In genomic region chr1:67572594-67573221, GRCh38 we compare ENCODE assay signal across 11 cellular contexts.
A peak's percentile ranks its signal among the peaks of the same experiment; 100 is the strongest.
DNase-seq lines count a peak whose midpoint lies in the region; ATAC-seq, FAIRE-seq and TF ChIP-seq lines count a peak whose summit lies in the region.
"Had no signal": no experiment of that assay in that cellular context is flagged by ENCODE, and none has a peak within 500 bp of the region (broad histone marks: within the 10 kb centered on the region; RNA-seq: fewer than 3 reads in every experiment).

No MANE protein-coding gene starts in this region.

- H3K27me3 ChIP-seq in bronchial epithelial cell (ENCODE audit: control insufficient read depth, insufficient read depth, low read length), result no peaks in the 10 kb centered on the region
- no peaks in the 10 kb centered on the region for H3K27me3 ChIP-seq in CD4-positive, alpha-beta T cell (ENCODE audit: control insufficient read depth, insufficient read depth, low read length)
- H3K27me3 ChIP-seq: sigmoid colon had no signal

- no peak overlapping the region for H3K4me3 Mint-ChIP-seq in CD4-positive, alpha-beta T cell
- H3K4me3 Mint-ChIP-seq in activated CD4-positive, alpha-beta T cell treated with anti-CD3 and anti-CD28 coated beads, Interleukin-2, amount 10 ng/mL, durations not matched to agents 24 days and 14 days, result no peak overlapping the region
- no peak overlapping the region for H3K4me3 Mint-ChIP-seq in activated T-helper 1 cell treated with anti-CD3 and anti-CD28 coated beads, Interleukin-12 subunit alpha, Interleukin-12 subunit beta, Interleukin-2, Interleukin-4 antibody, amounts not matched to agents 30 ng/mL and 10 ng/mL and 1 ng/mL, durations not matched to agents 14 hours and 24 hours and 36 hours

- H3K27me3 Mint-ChIP-seq in CD4-positive, alpha-beta T cell, result no peaks in the 10 kb centered on the region
- H3K27me3 Mint-ChIP-seq in activated CD4-positive, alpha-beta T cell treated with anti-CD3 and anti-CD28 coated beads, Interleukin-2, amount 10 ng/mL, durations not matched to agents 24 days and 14 days, result peaks cover 3% of the 10 kb centered on the region
- H3K27me3 Mint-ChIP-seq in activated T-helper 1 cell treated with anti-CD3 and anti-CD28 coated beads, Interleukin-12 subunit alpha, Interleukin-12 subunit beta, Interleukin-2, Interleukin-4 antibody, amounts not matched to agents 30 ng/mL and 10 ng/mL and 1 ng/mL, durations not matched to agents 14 hours and 24 hours and 36 hours (ENCODE audit: insufficient read depth), result peaks cover 13% of the 10 kb centered on the region

- no peak overlapping the region for H3K4me3 ChIP-seq in A549
- H3K4me3 ChIP-seq in LNCaP clone FGC (ENCODE audit: low read depth, low read length), result no peak overlapping the region
- no peak overlapping the region for H3K4me3 ChIP-seq in bronchial epithelial cell (ENCODE audit: low read depth, low read length)
- H3K4me3 ChIP-seq: sigmoid colon had no signal

- POLR2A ChIA-PET in A549 (lab: Yijun Ruan, JAX), result interaction anchor here (7.2 kb wide), 1 partner anchor 112 kb away, joined by 93 read pairs; the partner anchor contains the start of gene GADD45A
- POLR2A ChIA-PET in CD4-positive, alpha-beta T cell (lab: Charles Lee), result no interaction called here

- intact Hi-C loops in CD4-positive, alpha-beta T cell (cut with DNase I, micrococcal nuclease), result no loop called here
- intact Hi-C loops in activated CD4-positive, alpha-beta T cell treated with anti-CD3 and anti-CD28 coated beads, Interleukin-2, amount 10 ng/mL, durations not matched to agents 24 days and 14 days (cut with micrococcal nuclease), result no loop called here
- intact Hi-C loops in activated T-helper 1 cell treated with anti-CD3 and anti-CD28 coated beads, Interleukin-12 subunit alpha, Interleukin-12 subunit beta, Interleukin-2, Interleukin-4 antibody, amounts not matched to agents 30 ng/mL and 10 ng/mL and 1 ng/mL, durations not matched to agents 14 hours and 24 hours and 36 hours (cut with micrococcal nuclease), result no loop called here

- no peaks in the 10 kb centered on the region for H3K36me3 Mint-ChIP-seq in CD4-positive, alpha-beta T cell (ENCODE audit: low read depth)
- H3K36me3 Mint-ChIP-seq in activated CD4-positive, alpha-beta T cell treated with anti-CD3 and anti-CD28 coated beads, Interleukin-2, amount 10 ng/mL, durations not matched to agents 24 days and 14 days (ENCODE audit: low read depth), result no peaks in the 10 kb centered on the region
- H3K36me3 Mint-ChIP-seq in activated T-helper 1 cell treated with anti-CD3 and anti-CD28 coated beads, Interleukin-12 subunit alpha, Interleukin-12 subunit beta, Interleukin-2, Interleukin-4 antibody, amounts not matched to agents 30 ng/mL and 10 ng/mL and 1 ng/mL, durations not matched to agents 14 hours and 24 hours and 36 hours (ENCODE audit: low read depth), result no peaks in the 10 kb centered on the region

- TF ChIP-seq EP300 in A549 (IDR thresholded peaks at IDR 0.05), result no peak

- TF ChIP-seq RAD21 in A549 (conservative IDR thresholded peaks at IDR 0.05 in 1 of 2, IDR thresholded peaks at IDR 0.05 in 1 of 2), result no peak

- peak overlapping the region; percentile 34 to 85; a peak in 4 of 6 replicates for H3K27ac ChIP-seq in A549
- H3K27ac ChIP-seq in CD4-positive, alpha-beta T cell (ENCODE audit: low read depth, low read length), result no peak overlapping the region

- H3K27ac Mint-ChIP-seq in CD4-positive, alpha-beta T cell, result no peak overlapping the region
- no peak overlapping the region for H3K27ac Mint-ChIP-seq in activated CD4-positive, alpha-beta T cell treated with anti-CD3 and anti-CD28 coated beads, Interleukin-2, amount 10 ng/mL, durations not matched to agents 24 days and 14 days
- no peak overlapping the region for H3K27ac Mint-ChIP-seq in activated T-helper 1 cell treated with anti-CD3 and anti-CD28 coated beads, Interleukin-12 subunit alpha, Interleukin-12 subunit beta, Interleukin-2, Interleukin-4 antibody, amounts not matched to agents 30 ng/mL and 10 ng/mL and 1 ng/mL, durations not matched to agents 14 hours and 24 hours and 36 hours

- no peak for DNase-seq in A549 (ENCODE audit: low read depth in 1 of 2, low spot score in 1 of 2)
- DNase-seq in LNCaP clone FGC (ENCODE audit: low read depth), result peak; percentile 90
- DNase-seq in bronchial epithelial cell (ENCODE audit: low read depth), result peak; percentile 95
- DNase-seq in mucosa of gallbladder (ENCODE audit: low spot score), result peak; percentile 67
- no peak for DNase-seq in CD4-positive, alpha-beta T cell
- DNase-seq in activated CD4-positive, alpha-beta T cell treated with anti-CD3 and anti-CD28 coated beads, Interleukin-2, amount 10 ng/mL, durations not matched to agents 24 days and 14 days, result no peak
- DNase-seq in islet precursor cell, result no peak
- DNase-seq in activated T-helper 1 cell treated with anti-CD3 and anti-CD28 coated beads, Interleukin-12 subunit alpha, Interleukin-12 subunit beta, Interleukin-2, Interleukin-4 antibody, amounts not matched to agents 30 ng/mL and 10 ng/mL and 1 ng/mL, durations not matched to agents 14 hours and 24 hours and 36 hours (ENCODE audit: low spot score), result no peak
- DNase-seq: NCI-H2227 treated with DMSO at 0.1 percent for 48 hours, sigmoid colon, T-helper 1 cell had no signal

- FAIRE-seq in A549 (lab: Jason Lieb, UNC), result no peak
- FAIRE-seq in bronchial epithelial cell (lab: Jason Lieb, UNC), result no peak

- no peak for TF ChIP-seq POLR2A in A549 (IDR thresholded peaks at IDR 0.05; ENCODE audit: low read length)

- H3K4me2 ChIP-seq in A549, result peak overlapping the region; percentile 7; the same call in 1 of the 3 replicates

- no peaks in the 10 kb centered on the region for H3K4me1 Mint-ChIP-seq in CD4-positive, alpha-beta T cell (ENCODE audit: low read depth)
- no peaks in the 10 kb centered on the region for H3K4me1 Mint-ChIP-seq in activated CD4-positive, alpha-beta T cell treated with anti-CD3 and anti-CD28 coated beads, Interleukin-2, amount 10 ng/mL, durations not matched to agents 24 days and 14 days
- no peaks in the 10 kb centered on the region for H3K4me1 Mint-ChIP-seq in activated T-helper 1 cell treated with anti-CD3 and anti-CD28 coated beads, Interleukin-12 subunit alpha, Interleukin-12 subunit beta, Interleukin-2, Interleukin-4 antibody, amounts not matched to agents 30 ng/mL and 10 ng/mL and 1 ng/mL, durations not matched to agents 14 hours and 24 hours and 36 hours (ENCODE audit: low read depth)

- ATAC-seq in A549, result no peak
- no peak for ATAC-seq in CD4-positive, alpha-beta T cell (ENCODE audit: poor library complexity)

- CTCF ChIA-PET in A549 (lab: Yijun Ruan, JAX), result interaction anchor here (4.6 to 5.2 kb wide), 2 partner anchors 11 to 188 kb away, joined by 20 to 39 read pairs; no protein-coding TSS in a partner anchor
- CTCF ChIA-PET in CD4-positive, alpha-beta T cell (lab: Charles Lee), result no interaction called here

- H3K36me3 ChIP-seq in bronchial epithelial cell (ENCODE audit: control insufficient read depth, insufficient read depth, low read length), result no peaks in the 10 kb centered on the region
- H3K36me3 ChIP-seq: sigmoid colon had no signal

- WGBS in A549 (ENCODE audit: missing lambda C conversion rate), result 67% methylated on average over 8 of the region's 8 CpGs

- no peaks in the 10 kb centered on the region for H3K9me3 Mint-ChIP-seq in CD4-positive, alpha-beta T cell
- no peaks in the 10 kb centered on the region for H3K9me3 Mint-ChIP-seq in activated CD4-positive, alpha-beta T cell treated with anti-CD3 and anti-CD28 coated beads, Interleukin-2, amount 10 ng/mL, durations not matched to agents 24 days and 14 days
- no peaks in the 10 kb centered on the region for H3K9me3 Mint-ChIP-seq in activated T-helper 1 cell treated with anti-CD3 and anti-CD28 coated beads, Interleukin-12 subunit alpha, Interleukin-12 subunit beta, Interleukin-2, Interleukin-4 antibody, amounts not matched to agents 30 ng/mL and 10 ng/mL and 1 ng/mL, durations not matched to agents 14 hours and 24 hours and 36 hours

- peaks cover 44% of the 10 kb centered on the region for H3K4me1 ChIP-seq in A549

- no peaks in the 10 kb centered on the region for H3K9me3 ChIP-seq in A549
- H3K9me3 ChIP-seq in CD4-positive, alpha-beta T cell (ENCODE audit: control insufficient read depth, low read length), result no peaks in the 10 kb centered on the region
- H3K9me3 ChIP-seq: sigmoid colon had no signal

- TF ChIP-seq CTCF in A549 (IDR thresholded peaks at IDR 0.05), result no peak
- TF ChIP-seq CTCF in LNCaP clone FGC (IDR thresholded peaks at IDR 0.05; ENCODE audit: control insufficient read depth, extremely low read depth, insufficient read depth), result no peak
- no peak for TF ChIP-seq CTCF in bronchial epithelial cell (IDR thresholded peaks at IDR 0.05; ENCODE audit: insufficient read depth, low read length, severe bottlenecking)
- no peak for TF ChIP-seq CTCF in CD4-positive, alpha-beta T cell (IDR thresholded peaks at IDR 0.05)

TF ChIP-seq in A549, 52 proteins besides CTCF, POLR2A, EP300 and RAD21:
- TF ChIP-seq ZC3H11A (IDR thresholded peaks at IDR 0.05) (no peak), CEBPB (IDR thresholded peaks at IDR 0.05) (no peak), ZFP36 (IDR thresholded peaks at IDR 0.05; ENCODE audit: borderline replicate concordance, partially characterized antibody) (no peak), ESRRA (IDR thresholded peaks at IDR 0.05; ENCODE audit: borderline replicate concordance, low read length) (no peak), EHF (CRISPR knock-in tag; IDR thresholded peaks at IDR 0.05) (no peak), KDM5A (IDR thresholded peaks at IDR 0.05) (no peak)

Comparison
In these comparisons a context has a peak if more than half of its experiments do, and no peak if none do; other contexts are left out.
1. DNase-seq: peak in LNCaP clone FGC (single experiment), bronchial epithelial cell (single experiment) and mucosa of gallbladder (single experiment); none in A549 (0 of 2), CD4-positive, alpha-beta T cell (0 of 10), activated CD4-positive, alpha-beta T cell treated with anti-CD3 and anti-CD28 coated beads, Interleukin-2, amount 10 ng/mL, durations not matched to agents 24 days and 14 days (single experiment), islet precursor cell (single experiment) and activated T-helper 1 cell treated with anti-CD3 and anti-CD28 coated beads, Interleukin-12 subunit alpha, Interleukin-12 subunit beta, Interleukin-2, Interleukin-4 antibody, amounts not matched to agents 30 ng/mL and 10 ng/mL and 1 ng/mL, durations not matched to agents 14 hours and 24 hours and 36 hours (single experiment).